ENCODE assay signal across 17 cellular contexts in genomic region chr17:76827736-76828135, GRCh38. TPM values are rescaled to one million over a fixed set of nuclear protein-coding genes. Genes with fewer than 3 reads are reported as not detected.
"Had no signal": no experiment of that assay in that cellular context is flagged by ENCODE, and none has a peak within 500 bp of the region (broad histone marks: within the 10 kb centered on the region; RNA-seq: fewer than 3 reads in every experiment).

No MANE protein-coding gene starts in this region.

- ATAC-seq: left colon; naive thymus-derived CD4-positive, alpha-beta T cell; sciatic nerve; stimulated activated memory B cell treated with anti-CD40 and anti-IgM and Interleukin-4, amounts not matched to agents 10 μg/mL and 1 μg/mL and 100 μg/mL, for 72 hours had no signal

- DNase-seq: dermis blood vessel endothelial cell; endodermal cell; erythroblast; foreskin keratinocyte; left colon; naive thymus-derived CD4-positive, alpha-beta T cell; nephron progenitor cell; spleen; stimulated activated CD4-positive, alpha-beta T cell treated with anti-CD3 and anti-CD28 coated beads, Interleukin-15, amount 100 ng/mL, for 24 hours; stimulated activated CD4-positive, alpha-beta T cell treated with anti-CD3 and anti-CD28 coated beads, Interleukin-1b, Interleukin-23, amount 100 ng/mL, for 48 hours; stimulated activated CD4-positive, alpha-beta T cell treated with anti-CD3 and anti-CD28 coated beads, Interleukin-4, amount 100 ng/mL, for 24 hours; upper lobe of right lung had no signal

- H3K9me3 ChIP-seq: spleen, tibial nerve, upper lobe of right lung, vagina had no signal

- H3K27me3 ChIP-seq: spleen, tibial nerve, upper lobe of right lung, vagina had no signal

- H3K4me1 ChIP-seq: foreskin keratinocyte, tibial nerve, upper lobe of right lung, vagina had no signal

- H3K36me3 ChIP-seq: spleen, upper lobe of right lung, vagina had no signal

- H3K4me3 ChIP-seq: spleen, tibial nerve, upper lobe of right lung, vagina had no signal

- H3K27ac ChIP-seq: foreskin keratinocyte, tibial nerve, upper lobe of right lung, vagina had no signal

RNA-seq across cellular contexts. Expression of gene MGAT5B, which starts 40.5 kb away (rescaled TPM):
- total RNA-seq: skeletal muscle tissue had no signal
